In genomic region chr3:8484409-8485140, GRCh38 we compare ENCODE assay signal across 31 cellular contexts. TPM values are rescaled to one million over a fixed set of nuclear protein-coding genes. Genes with fewer than 3 reads are reported as not detected.
A peak's percentile ranks its signal among the peaks of the same experiment; 100 is the strongest.
DNase-seq lines count a peak whose midpoint lies in the region; ATAC-seq and TF ChIP-seq lines count a peak whose summit lies in the region.
"Had no signal": no experiment of that assay in that cellular context is flagged by ENCODE, and none has a peak within 500 bp of the region (broad histone marks: within the 10 kb centered on the region; RNA-seq: fewer than 3 reads in every experiment).

No MANE protein-coding gene starts in this region.

- H3K4me3 ChIP-seq in Caco-2 (ENCODE audit: low read depth, low read length) (no peak overlapping the region), SJSA1 (no peak overlapping the region), gastroesophageal sphincter (no peak overlapping the region), skeletal muscle satellite cell (ENCODE audit: low read length) (no peak overlapping the region)
- H3K4me3 ChIP-seq: GM23338, MG63, pancreas had no signal

- H3K27ac ChIP-seq in SJSA1 = peak overlapping the region; percentile 76
- peak overlapping the region in 3 of 4 donors; percentile 58 to 75 (median 72) for H3K27ac ChIP-seq in gastroesophageal sphincter
- H3K27ac ChIP-seq: KMS-11 had no signal

- no peak overlapping the region for H3K4me3 Mint-ChIP-seq in Caco-2 (ENCODE audit: unreplicated experiment)
- H3K4me3 Mint-ChIP-seq: activated CD8-positive, alpha-beta memory T cell treated with anti-CD3 and anti-CD28 coated beads, Interleukin-2, amount 10 ng/mL, durations not matched to agents 7 days and 5 days; activated naive CD8-positive, alpha-beta T cell treated with anti-CD3 and anti-CD28 coated beads, Interleukin-2, amount 50 U/mL, for 24 hours; activated T-cell treated with anti-CD3 and anti-CD28 coated beads, Interleukin-2, amount 50 U/mL, for 4 hours; CD4-positive, CD25-positive, alpha-beta regulatory T cell; central memory CD8-positive, alpha-beta T cell; GM23338; nephron; T-helper 1 cell treated with Interleukin-12 subunit alpha and Interleukin-12 subunit beta and Interleukin-4 antibody, amounts not matched to agents 30 μg/mL and 1 μg/mL, for 36 hours had no signal

- intact Hi-C loops in Caco-2 (cut with micrococcal nuclease; ENCODE audit: unreplicated experiment) = loop anchor here (5.0 kb wide), 1 partner anchor 173 kb away; no protein-coding TSS in a partner anchor

- no peaks in the 10 kb centered on the region for H3K27me3 Mint-ChIP-seq in Caco-2 (ENCODE audit: insufficient read depth, unreplicated experiment)
- H3K27me3 Mint-ChIP-seq: activated CD8-positive, alpha-beta memory T cell treated with anti-CD3 and anti-CD28 coated beads, Interleukin-2, amount 10 ng/mL, durations not matched to agents 7 days and 5 days; activated naive CD8-positive, alpha-beta T cell treated with anti-CD3 and anti-CD28 coated beads, Interleukin-2, amount 50 U/mL, for 24 hours; CD4-positive, CD25-positive, alpha-beta regulatory T cell; central memory CD8-positive, alpha-beta T cell had no signal

- peak overlapping the region; percentile 23 for H3K27ac Mint-ChIP-seq in Caco-2 (ENCODE audit: unreplicated experiment)
- H3K27ac Mint-ChIP-seq: activated CD8-positive, alpha-beta memory T cell treated with anti-CD3 and anti-CD28 coated beads, Interleukin-2, amount 10 ng/mL, durations not matched to agents 7 days and 5 days; activated naive CD8-positive, alpha-beta T cell treated with anti-CD3 and anti-CD28 coated beads, Interleukin-2, amount 50 U/mL, for 24 hours; CD4-positive, CD25-positive, alpha-beta regulatory T cell; GM23338; T-helper 1 cell treated with Interleukin-12 subunit alpha and Interleukin-12 subunit beta and Interleukin-4 antibody, amounts not matched to agents 30 μg/mL and 1 μg/mL, for 36 hours had no signal

- TF ChIP-seq POLR2A in gastroesophageal sphincter (IDR thresholded peaks at IDR 0.05) = no peak

- peaks cover 6% of the 10 kb centered on the region for H3K36me3 Mint-ChIP-seq in Caco-2 (ENCODE audit: insufficient read depth, unreplicated experiment)
- H3K36me3 Mint-ChIP-seq: activated CD8-positive, alpha-beta memory T cell treated with anti-CD3 and anti-CD28 coated beads, Interleukin-2, amount 10 ng/mL, durations not matched to agents 7 days and 5 days; CD4-positive, CD25-positive, alpha-beta regulatory T cell had no signal

- H3K4me1 ChIP-seq in Caco-2 (peaks cover 56% of the 10 kb centered on the region), SJSA1 (replicated peaks) (peaks cover 44% of the 10 kb centered on the region), gastroesophageal sphincter (peaks cover 2 to 25% (median 10%) of the 10 kb centered on the region in 3 donors), skeletal muscle satellite cell (ENCODE audit: control insufficient read depth, insufficient read depth, low read length) (peaks cover 37% of the 10 kb centered on the region)

- 95 to 98% methylated on average over 4 to 5 of the region's 5 CpGs for WGBS in gastroesophageal sphincter (ENCODE audit: low coverage in 1 of 2), 2 donors

- H3K27me3 ChIP-seq in Caco-2 (replicated peaks; ENCODE audit: control insufficient read depth, insufficient read depth, low read length) (no peaks in the 10 kb centered on the region), SJSA1 (replicated peaks) (no peaks in the 10 kb centered on the region), gastroesophageal sphincter (no peaks in the 10 kb centered on the region), skeletal muscle satellite cell (ENCODE audit: control insufficient read depth, insufficient read depth, low read length) (no peaks in the 10 kb centered on the region)
- H3K27me3 ChIP-seq: MG63, pancreas had no signal

- peak overlapping the region; percentile 56 for H3K9ac ChIP-seq in skeletal muscle satellite cell (ENCODE audit: low read depth, low read length)
- H3K9ac ChIP-seq: KMS-11 had no signal

- peaks cover 40% of the 10 kb centered on the region for H3K4me1 Mint-ChIP-seq in Caco-2 (ENCODE audit: low read depth, unreplicated experiment)
- H3K4me1 Mint-ChIP-seq: activated CD8-positive, alpha-beta memory T cell treated with anti-CD3 and anti-CD28 coated beads, Interleukin-2, amount 10 ng/mL, durations not matched to agents 7 days and 5 days; activated naive CD8-positive, alpha-beta T cell treated with anti-CD3 and anti-CD28 coated beads, Interleukin-2, amount 50 U/mL, for 24 hours; central memory CD8-positive, alpha-beta T cell; GM23338 had no signal

- no peak for TF ChIP-seq EP300 in gastroesophageal sphincter (IDR thresholded peaks at IDR 0.05)

- CTCF ChIA-PET in Caco-2 (lab: Charles Lee) = no interaction called here

- H3K4me2 ChIP-seq in skeletal muscle satellite cell (ENCODE audit: low read length) = no peak overlapping the region
- H3K4me2 ChIP-seq: GM23338, KMS-11 had no signal

- no TSS peak for BruUV-seq in Caco-2 (replicated peaks; lab: Mats Ljungman, UMichigan)

- H3K9me3 Mint-ChIP-seq in Caco-2 (ENCODE audit: unreplicated experiment) = peaks cover 17% of the 10 kb centered on the region
- H3K9me3 Mint-ChIP-seq: activated naive CD8-positive, alpha-beta T cell treated with anti-CD3 and anti-CD28 coated beads, Interleukin-2, amount 50 U/mL, for 24 hours; activated T-cell treated with anti-CD3 and anti-CD28 coated beads, Interleukin-2, amount 50 U/mL, for 4 hours; central memory CD8-positive, alpha-beta T cell; T-helper 1 cell treated with Interleukin-12 subunit alpha and Interleukin-12 subunit beta and Interleukin-4 antibody, amounts not matched to agents 30 μg/mL and 1 μg/mL, for 36 hours had no signal

- DNase-seq in Caco-2 (no peak), SJSA1 (ENCODE audit: low read depth in 1 of 2, low spot score in 2 of 2) (no peak)
- DNase-seq in stimulated activated naive CD4-positive, alpha-beta T cell treated with Interleukin-2 at 50 U/mL for 16 hours (lab: John Stamatoyannopoulos, UW) = no peak
- DNase-seq in stimulated activated CD4-positive, alpha-beta T cell treated with anti-CD3 and anti-CD28 coated beads, Interleukin-12 subunit alpha, Interleukin-12 subunit beta, amount 100 ng/mL, for 4 hours = no peak
- DNase-seq: activated CD8-positive, alpha-beta memory T cell treated with anti-CD3 and anti-CD28 coated beads, Interleukin-2, amount 10 ng/mL, durations not matched to agents 7 days and 5 days; activated gamma-delta T cell treated with Interleukin-2 at 50 U/mL for 16 hours; activated naive CD8-positive, alpha-beta T cell treated with anti-CD3 and anti-CD28 coated beads, Interleukin-2, amount 50 U/mL, for 24 hours; activated T-cell treated with anti-CD3 and anti-CD28 coated beads, Interleukin-2, amount 50 U/mL, for 4 hours; CD4-positive, CD25-positive, alpha-beta regulatory T cell; dermis blood vessel endothelial cell; DND-41; GF-D8; hypothalamus; MG63; NCI-H1105; NCI-H187; NCI-H82; pancreas; retina; RPMI8226; SK-N-SH; stimulated activated CD4-positive, alpha-beta T cell treated with anti-CD3 and anti-CD28 coated beads, Interleukin-4, amount 100 ng/mL, for 1 hour had no signal

- no peaks in the 10 kb centered on the region for H3K9me3 ChIP-seq in Caco-2
- no peaks in the 10 kb centered on the region for H3K9me3 ChIP-seq in SJSA1 (replicated peaks)
- H3K9me3 ChIP-seq in gastroesophageal sphincter = no peaks in the 10 kb centered on the region
- H3K9me3 ChIP-seq in skeletal muscle satellite cell (replicated peaks; ENCODE audit: low read length) = no peaks in the 10 kb centered on the region
- H3K9me3 ChIP-seq: MG63, pancreas, SK-N-SH had no signal

- ATAC-seq in gastroesophageal sphincter = no peak
- ATAC-seq in HG03378 (IDR thresholded peaks at IDR 0.05; ENCODE audit: unreplicated experiment) = no peak
- no peak for ATAC-seq in HG03025 (IDR thresholded peaks at IDR 0.05; ENCODE audit: low FRiP score, unreplicated experiment)
- ATAC-seq: activated CD8-positive, alpha-beta memory T cell treated with anti-CD3 and anti-CD28 coated beads, Interleukin-2, amount 10 ng/mL, durations not matched to agents 7 days and 5 days; activated naive CD8-positive, alpha-beta T cell treated with anti-CD3 and anti-CD28 coated beads, Interleukin-2, amount 50 U/mL, for 24 hours; activated T-cell treated with anti-CD3 and anti-CD28 coated beads, Interleukin-2, amount 50 U/mL, for 4 hours; GM23338; pancreas had no signal

- H3K36me3 ChIP-seq in Caco-2 (ENCODE audit: control insufficient read depth, insufficient read depth, low read length) (no peaks in the 10 kb centered on the region), SJSA1 (no peaks in the 10 kb centered on the region), gastroesophageal sphincter (no peaks in the 10 kb centered on the region), skeletal muscle satellite cell (ENCODE audit: insufficient read depth, low read length) (no peaks in the 10 kb centered on the region)
- H3K36me3 ChIP-seq: MG63, pancreas had no signal

- TF ChIP-seq CTCF in Caco-2 (IDR thresholded peaks at IDR 0.05; ENCODE audit: insufficient read depth in 1 of 2, low read depth in 1 of 2, low read length in 1 of 2, severe bottlenecking in 1 of 2, unreplicated experiment in 1 of 2) (no peak), gastroesophageal sphincter (IDR thresholded peaks at IDR 0.05) (no peak)

- POLR2A ChIA-PET in Caco-2 (lab: Charles Lee) = interaction anchor here (1.5 to 1.6 kb wide), 2 partner anchors 17 to 40 kb away, joined by 3 to 4 read pairs; partner anchors contain the start of gene LMCD1

RNA-seq across cellular contexts. Expression of gene LMCD1, which starts 17.0 kb away (rescaled TPM):
- 23.9 and 24.7 TPM in 2 replicates for total RNA-seq in Caco-2 (2022)
- total RNA-seq in SJSA1 (2014; rRNA removed; shearing (Covaris generic)) = 6.0 and 15.6 TPM in 2 replicates
- 100 to 1,000 TPM in 2 of 4 donors, 10 to 100 TPM in 2; 17.6 to 318 (median 136) TPM for total RNA-seq in gastroesophageal sphincter
- 17.5 and 29.5 TPM in 2 replicates for total RNA-seq in skeletal muscle satellite cell (2012; rRNA removed)
